21 cellular contexts compared by ENCODE assay signal in the genomic region with DNA sequence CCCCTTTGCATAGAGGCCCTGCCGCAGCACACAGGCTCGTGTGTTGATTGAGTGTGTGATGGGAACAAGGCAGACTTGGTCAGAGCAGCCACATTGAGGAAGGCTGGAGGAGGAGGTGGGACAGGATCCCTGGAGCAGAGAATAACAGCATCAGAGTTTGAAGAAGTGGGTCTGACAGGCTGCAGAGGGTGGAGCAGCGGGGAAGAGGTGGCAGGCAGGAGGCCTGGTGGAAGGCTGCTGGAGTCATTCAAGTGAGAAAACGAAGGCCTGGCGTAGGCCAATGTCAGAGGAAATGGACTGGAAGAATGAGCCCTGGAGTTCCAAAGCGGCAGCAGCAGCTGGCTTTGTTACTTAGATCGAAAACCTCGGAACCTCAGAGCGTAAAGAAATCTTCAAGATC.
"Had no signal": no experiment of that assay in that cellular context is flagged by ENCODE, and none has a peak within 500 bp of the region (broad histone marks: within the 10 kb centered on the region; RNA-seq: fewer than 3 reads in every experiment).

No MANE protein-coding gene starts in this region.

- ATAC-seq: activated CD4-positive, alpha-beta T cell treated with anti-CD3 and anti-CD28 coated beads for 36 hours; activated naive CD8-positive, alpha-beta T cell treated with anti-CD3 and anti-CD28 coated beads, Interleukin-2, amount 50 U/mL, for 24 hours; sciatic nerve; stimulated activated effector memory CD8-positive, alpha-beta T cell treated with anti-CD3 and anti-CD28 coated beads, Interleukin-12 subunit alpha, Interleukin-12 subunit beta, amount 100 ng/mL, for 72 hours had no signal

- H3K27me3 ChIP-seq: colonic mucosa, pancreas, upper lobe of left lung had no signal

- H3K27ac ChIP-seq: colonic mucosa, left ventricle myocardium inferior, pancreas, stomach, upper lobe of left lung had no signal

- H3K27ac Mint-ChIP-seq: activated CD4-positive, alpha-beta T cell treated with anti-CD3 and anti-CD28 coated beads for 36 hours; activated naive CD4-positive, alpha-beta T cell treated with anti-CD3 and anti-CD28 coated beads for 36 hours; activated naive CD8-positive, alpha-beta T cell treated with anti-CD3 and anti-CD28 coated beads, Interleukin-2, amount 50 U/mL, for 24 hours; activated T-cell treated with anti-CD3 and anti-CD28 coated beads, Interleukin-2, amount 50 U/mL, for 24 hours; activated T-helper 2 cell treated with anti-CD3 and anti-CD28 coated beads, Interferon-gamma antibody, Interleukin-2, Interleukin-4, amounts not matched to agents 10 μg/mL and 5 μg/mL and 100 μg/mL, durations not matched to agents 14 hours and 24 hours and 36 hours; stimulated activated effector memory CD8-positive, alpha-beta T cell treated with anti-CD3 and anti-CD28 coated beads, Interleukin-12 subunit alpha, Interleukin-12 subunit beta, amount 100 ng/mL, for 72 hours had no signal

- H3K9me3 ChIP-seq: colonic mucosa, left ventricle myocardium inferior, pancreas, stomach, upper lobe of left lung had no signal

- H3K36me3 Mint-ChIP-seq: brain; stimulated activated effector memory CD8-positive, alpha-beta T cell treated with anti-CD3 and anti-CD28 coated beads, Interleukin-12 subunit alpha, Interleukin-12 subunit beta, amount 100 ng/mL, for 72 hours had no signal

- H3K9me3 Mint-ChIP-seq: activated naive CD4-positive, alpha-beta T cell treated with anti-CD3 and anti-CD28 coated beads for 36 hours; activated naive CD8-positive, alpha-beta T cell treated with anti-CD3 and anti-CD28 coated beads, Interleukin-2, amount 50 U/mL, for 24 hours; activated T-cell treated with anti-CD3 and anti-CD28 coated beads, Interleukin-2, amount 50 U/mL, for 24 hours; activated T-helper 2 cell treated with anti-CD3 and anti-CD28 coated beads, Interferon-gamma antibody, Interleukin-2, Interleukin-4, amounts not matched to agents 10 μg/mL and 5 μg/mL and 100 μg/mL, durations not matched to agents 14 hours and 24 hours and 36 hours; neural crest cell; stimulated activated effector memory CD8-positive, alpha-beta T cell treated with anti-CD3 and anti-CD28 coated beads, Interleukin-12 subunit alpha, Interleukin-12 subunit beta, amount 100 ng/mL, for 72 hours had no signal

- FAIRE-seq: frontal cortex, kidney, pancreas, TTC549 had no signal

- H3K4me1 ChIP-seq: colonic mucosa, pancreas, stomach, upper lobe of left lung had no signal

- DNase-seq: activated CD4-positive, alpha-beta T cell treated with anti-CD3 and anti-CD28 coated beads for 36 hours; activated CD4-positive, alpha-beta T cell treated with anti-CD3 and anti-CD28 coated beads, Interleukin-2, amount 50 U/mL, for 48 hours; activated naive CD4-positive, alpha-beta T cell treated with anti-CD3 and anti-CD28 coated beads for 36 hours; activated naive CD8-positive, alpha-beta T cell treated with anti-CD3 and anti-CD28 coated beads, Interleukin-2, amount 50 U/mL, for 24 hours; activated T-cell treated with anti-CD3 and anti-CD28 coated beads, Interleukin-2, amount 50 U/mL, for 24 hours; anterior cingulate cortex; central memory CD4-positive, alpha-beta T cell; colonic mucosa; kidney; left ventricle myocardium inferior; pancreas; stimulated activated CD4-positive, alpha-beta T cell treated with anti-CD3 and anti-CD28 coated beads, Interleukin-4, amount 100 ng/mL, for 24 hours; stomach; upper lobe of left lung had no signal

- H3K4me1 Mint-ChIP-seq: activated CD4-positive, alpha-beta T cell treated with anti-CD3 and anti-CD28 coated beads for 36 hours; activated naive CD8-positive, alpha-beta T cell treated with anti-CD3 and anti-CD28 coated beads, Interleukin-2, amount 50 U/mL, for 24 hours; neural crest cell; stimulated activated effector memory CD8-positive, alpha-beta T cell treated with anti-CD3 and anti-CD28 coated beads, Interleukin-12 subunit alpha, Interleukin-12 subunit beta, amount 100 ng/mL, for 72 hours had no signal

- H3K36me3 ChIP-seq: colonic mucosa, left ventricle myocardium inferior, pancreas, stomach, upper lobe of left lung had no signal

- H3K4me3 Mint-ChIP-seq: activated CD4-positive, alpha-beta T cell treated with anti-CD3 and anti-CD28 coated beads for 36 hours; activated naive CD4-positive, alpha-beta T cell treated with anti-CD3 and anti-CD28 coated beads for 36 hours; activated naive CD8-positive, alpha-beta T cell treated with anti-CD3 and anti-CD28 coated beads, Interleukin-2, amount 50 U/mL, for 24 hours; activated T-cell treated with anti-CD3 and anti-CD28 coated beads, Interleukin-2, amount 50 U/mL, for 24 hours; brain; neural crest cell; stimulated activated effector memory CD8-positive, alpha-beta T cell treated with anti-CD3 and anti-CD28 coated beads, Interleukin-12 subunit alpha, Interleukin-12 subunit beta, amount 100 ng/mL, for 72 hours had no signal

- H3K4me3 ChIP-seq: colonic mucosa, left ventricle myocardium inferior, pancreas, stomach, upper lobe of left lung had no signal
